In genomic region chr7:100102950-100103840, GRCh38 we compare ENCODE assay signal across 11 cellular contexts. TPM values are rescaled to one million over a fixed set of nuclear protein-coding genes. Genes with fewer than 3 reads are reported as not detected.
DNase-seq lines count a peak whose midpoint lies in the region; ATAC-seq, FAIRE-seq and TF ChIP-seq lines count a peak whose summit lies in the region.
"Had no signal": no experiment of that assay in that cellular context is flagged by ENCODE, and none has a peak within 500 bp of the region (broad histone marks: within the 10 kb centered on the region; RNA-seq: fewer than 3 reads in every experiment).

No MANE protein-coding gene starts in this region.

- peak; percentile 42 for DNase-seq in BJ (ENCODE audit: low read depth)
- DNase-seq in HTR-8/SVneo (ENCODE audit: insufficient read length, low spot score), result peak; percentile 90
- DNase-seq in activated naive CD8-positive, alpha-beta T cell treated with anti-CD3 and anti-CD28 coated beads, Interleukin-2, amount 10 ng/mL, durations not matched to agents 7 days and 5 days, result no peak
- no peak for DNase-seq in mesothelial cell of epicardium (ENCODE audit: low spot score in 2 of 2, unreplicated experiment in 2 of 2)
- no peak for DNase-seq in SIG-M5 (lab: John Stamatoyannopoulos, UW)
- no peak for DNase-seq in H4 (ENCODE audit: low spot score)
- DNase-seq in KG1 (lab: John Stamatoyannopoulos, UW), result no peak
- no peak for DNase-seq in activated CD4-positive, alpha-beta T cell treated with anti-CD3 and anti-CD28 coated beads for 1 hour
- DNase-seq: activated CD4-positive, alpha-beta T cell treated with anti-CD3 and anti-CD28 coated beads for 4 hours; NCI-H1105 treated with DMSO at 0.1 percent for 48 hours had no signal

- no peaks in the 10 kb centered on the region for H3K9me3 Mint-ChIP-seq in activated naive CD8-positive, alpha-beta T cell treated with anti-CD3 and anti-CD28 coated beads, Interleukin-2, amount 10 ng/mL, durations not matched to agents 7 days and 5 days
- no peaks in the 10 kb centered on the region for H3K9me3 Mint-ChIP-seq in mesothelial cell of epicardium

- POLR2A ChIA-PET in BJ (lab: Charles Lee), result no interaction called here
- POLR2A ChIA-PET in activated naive CD8-positive, alpha-beta T cell treated with anti-CD3 and anti-CD28 coated beads, Interleukin-2, amount 10 ng/mL, durations not matched to agents 7 days and 5 days (lab: Charles Lee), result interaction anchor here (0.7 to 5.1 kb wide), 6 partner anchors 10 to 119 kb away, joined by 3 to 89 read pairs (median 20); partner anchors contain the start of genes CNPY4, COPS6 and MBLAC1

- no peak for TF ChIP-seq CTCF in BJ (IDR thresholded peaks at IDR 0.05; ENCODE audit: insufficient read depth, low read depth, low read length)
- TF ChIP-seq CTCF in mesothelial cell of epicardium (IDR thresholded peaks at IDR 0.05; ENCODE audit: unreplicated experiment), result no peak

- no peaks in the 10 kb centered on the region for H3K27me3 ChIP-seq in BJ (ENCODE audit: control insufficient read depth, insufficient read depth, low read length)

- H3K4me1 Mint-ChIP-seq in activated naive CD8-positive, alpha-beta T cell treated with anti-CD3 and anti-CD28 coated beads, Interleukin-2, amount 10 ng/mL, durations not matched to agents 7 days and 5 days, result peaks cover 26% of the 10 kb centered on the region
- peaks cover 27% of the 10 kb centered on the region for H3K4me1 Mint-ChIP-seq in mesothelial cell of epicardium

- ATAC-seq in activated naive CD8-positive, alpha-beta T cell treated with anti-CD3 and anti-CD28 coated beads, Interleukin-2, amount 10 ng/mL, durations not matched to agents 7 days and 5 days (ENCODE audit: low read depth), result no peak

- no peaks in the 10 kb centered on the region for H3K27me3 Mint-ChIP-seq in activated naive CD8-positive, alpha-beta T cell treated with anti-CD3 and anti-CD28 coated beads, Interleukin-2, amount 10 ng/mL, durations not matched to agents 7 days and 5 days
- no peaks in the 10 kb centered on the region for H3K27me3 Mint-ChIP-seq in mesothelial cell of epicardium (ENCODE audit: low read depth)

- H3K36me3 ChIP-seq in BJ (ENCODE audit: control insufficient read depth, insufficient read depth, low read length), result peaks cover 29% of the 10 kb centered on the region

- FAIRE-seq in HTR-8/SVneo (lab: Jason Lieb, UNC), result peak; percentile 38
- FAIRE-seq: GM12891 had no signal

- peak overlapping the region; percentile 11 for H3K27ac Mint-ChIP-seq in activated naive CD8-positive, alpha-beta T cell treated with anti-CD3 and anti-CD28 coated beads, Interleukin-2, amount 10 ng/mL, durations not matched to agents 7 days and 5 days
- peak overlapping the region; percentile 99 for H3K27ac Mint-ChIP-seq in mesothelial cell of epicardium

- no peak overlapping the region for H3K4me3 ChIP-seq in BJ (ENCODE audit: low read depth, low read length)

- CTCF ChIA-PET in BJ (lab: Yijun Ruan, JAX), result interaction anchor here (1.0 to 1.4 kb wide), 2 partner anchors 11 to 15 kb away, joined by 3 to 4 read pairs; partner anchors contain the start of gene COPS6

- H3K36me3 Mint-ChIP-seq in activated naive CD8-positive, alpha-beta T cell treated with anti-CD3 and anti-CD28 coated beads, Interleukin-2, amount 10 ng/mL, durations not matched to agents 7 days and 5 days, result peaks cover 22% of the 10 kb centered on the region
- H3K36me3 Mint-ChIP-seq in mesothelial cell of epicardium, result peaks cover 21% of the 10 kb centered on the region

- peak overlapping the region; percentile 93 for H3K4me3 Mint-ChIP-seq in activated naive CD8-positive, alpha-beta T cell treated with anti-CD3 and anti-CD28 coated beads, Interleukin-2, amount 10 ng/mL, durations not matched to agents 7 days and 5 days
- peak overlapping the region; percentile 89 for H3K4me3 Mint-ChIP-seq in mesothelial cell of epicardium

RNA-seq across cellular contexts. Expression of gene AP4M1, which starts 1.8 kb away (rescaled TPM):
- 14.3 and 15.2 TPM in 2 replicates for polyA plus RNA-seq in BJ (2011; rRNA removed)
- 9.2 and 14.1 TPM in 2 replicates for polyA minus RNA-seq in BJ (2011; rRNA and poly(A)+ RNA removed)
- total RNA-seq in activated naive CD8-positive, alpha-beta T cell treated with anti-CD3 and anti-CD28 coated beads, Interleukin-2, amount 10 ng/mL, durations not matched to agents 7 days and 5 days, result 10 to 100 TPM; 15.0 to 16.5 TPM
- total RNA-seq in mesothelial cell of epicardium, result 23.5 to 26.8 TPM (median 25.6 TPM) in 3 replicates
- 20.0 and 29.6 TPM in 2 replicates for total RNA-seq in H4 (2014; rRNA removed; shearing (Covaris generic))

RNA-seq across cellular contexts. Expression of gene MCM7, which starts 2.0 kb away (rescaled TPM):
- 53.8 and 89.0 TPM in 2 replicates for polyA plus RNA-seq in BJ (2011; rRNA removed)
- 68.4 and 115 TPM in 2 replicates for polyA minus RNA-seq in BJ (2011; rRNA and poly(A)+ RNA removed)
- 100 to 1,000 TPM; 278 to 307 TPM for total RNA-seq in activated naive CD8-positive, alpha-beta T cell treated with anti-CD3 and anti-CD28 coated beads, Interleukin-2, amount 10 ng/mL, durations not matched to agents 7 days and 5 days
- total RNA-seq in mesothelial cell of epicardium, result 170 to 172 TPM (median 171 TPM) in 3 replicates
- total RNA-seq in H4 (2014; rRNA removed; shearing (Covaris generic)), result 258 and 299 TPM in 2 replicates

RNA-seq across cellular contexts. Expression of gene COPS6, which starts 14.4 kb away (rescaled TPM):
- polyA plus RNA-seq in BJ (2011; rRNA removed), result 195 and 234 TPM in 2 replicates
- 169 and 252 TPM in 2 replicates for polyA minus RNA-seq in BJ (2011; rRNA and poly(A)+ RNA removed)
- 10 to 100 TPM; 72.4 to 76.7 TPM for total RNA-seq in activated naive CD8-positive, alpha-beta T cell treated with anti-CD3 and anti-CD28 coated beads, Interleukin-2, amount 10 ng/mL, durations not matched to agents 7 days and 5 days
- 96.4 to 103 TPM (median 97.7 TPM) in 3 replicates for total RNA-seq in mesothelial cell of epicardium
- 76.6 and 95.4 TPM in 2 replicates for total RNA-seq in H4 (2014; rRNA removed; shearing (Covaris generic))

RNA-seq across cellular contexts. Expression of gene TAF6, which starts 16.0 kb away (rescaled TPM):
- polyA plus RNA-seq in BJ (2011; rRNA removed), result 18.2 and 39.5 TPM in 2 replicates
- 17.7 and 19.2 TPM in 2 replicates for polyA minus RNA-seq in BJ (2011; rRNA and poly(A)+ RNA removed)
- 10 to 100 TPM; 63.7 to 65.9 TPM for total RNA-seq in activated naive CD8-positive, alpha-beta T cell treated with anti-CD3 and anti-CD28 coated beads, Interleukin-2, amount 10 ng/mL, durations not matched to agents 7 days and 5 days
- 63.7 to 68.8 TPM (median 66.2 TPM) in 3 replicates for total RNA-seq in mesothelial cell of epicardium
- total RNA-seq in H4 (2014; rRNA removed; shearing (Covaris generic)), result 44.0 and 62.1 TPM in 2 replicates

RNA-seq across cellular contexts. Expression of gene CNPY4, which starts 16.2 kb away (rescaled TPM):
- polyA plus RNA-seq in BJ (2011; rRNA removed), result 20.9 and 23.5 TPM in 2 replicates
- 6.5 and 10.8 TPM in 2 replicates for polyA minus RNA-seq in BJ (2011; rRNA and poly(A)+ RNA removed)
- 10 to 100 TPM; 52.4 to 58.3 TPM for total RNA-seq in activated naive CD8-positive, alpha-beta T cell treated with anti-CD3 and anti-CD28 coated beads, Interleukin-2, amount 10 ng/mL, durations not matched to agents 7 days and 5 days
- 26.1 to 27.9 TPM (median 27.4 TPM) in 3 replicates for total RNA-seq in mesothelial cell of epicardium
- 31.9 and 33.1 TPM in 2 replicates for total RNA-seq in H4 (2014; rRNA removed; shearing (Covaris generic))

Comparison
In these comparisons a context has a peak if more than half of its experiments do, and no peak if none do; other contexts are left out.
1. DNase-seq: peak in BJ (single experiment) and HTR-8/SVneo (single experiment); none in activated naive CD8-positive, alpha-beta T cell treated with anti-CD3 and anti-CD28 coated beads, Interleukin-2, amount 10 ng/mL, durations not matched to agents 7 days and 5 days (single experiment), mesothelial cell of epicardium (0 of 2), SIG-M5 (single experiment), H4 (single experiment), KG1 (single experiment) and activated CD4-positive, alpha-beta T cell treated with anti-CD3 and anti-CD28 coated beads for 1 hour (single experiment).